ENCODE assay signal across 1 cellular context in the genomic region with DNA sequence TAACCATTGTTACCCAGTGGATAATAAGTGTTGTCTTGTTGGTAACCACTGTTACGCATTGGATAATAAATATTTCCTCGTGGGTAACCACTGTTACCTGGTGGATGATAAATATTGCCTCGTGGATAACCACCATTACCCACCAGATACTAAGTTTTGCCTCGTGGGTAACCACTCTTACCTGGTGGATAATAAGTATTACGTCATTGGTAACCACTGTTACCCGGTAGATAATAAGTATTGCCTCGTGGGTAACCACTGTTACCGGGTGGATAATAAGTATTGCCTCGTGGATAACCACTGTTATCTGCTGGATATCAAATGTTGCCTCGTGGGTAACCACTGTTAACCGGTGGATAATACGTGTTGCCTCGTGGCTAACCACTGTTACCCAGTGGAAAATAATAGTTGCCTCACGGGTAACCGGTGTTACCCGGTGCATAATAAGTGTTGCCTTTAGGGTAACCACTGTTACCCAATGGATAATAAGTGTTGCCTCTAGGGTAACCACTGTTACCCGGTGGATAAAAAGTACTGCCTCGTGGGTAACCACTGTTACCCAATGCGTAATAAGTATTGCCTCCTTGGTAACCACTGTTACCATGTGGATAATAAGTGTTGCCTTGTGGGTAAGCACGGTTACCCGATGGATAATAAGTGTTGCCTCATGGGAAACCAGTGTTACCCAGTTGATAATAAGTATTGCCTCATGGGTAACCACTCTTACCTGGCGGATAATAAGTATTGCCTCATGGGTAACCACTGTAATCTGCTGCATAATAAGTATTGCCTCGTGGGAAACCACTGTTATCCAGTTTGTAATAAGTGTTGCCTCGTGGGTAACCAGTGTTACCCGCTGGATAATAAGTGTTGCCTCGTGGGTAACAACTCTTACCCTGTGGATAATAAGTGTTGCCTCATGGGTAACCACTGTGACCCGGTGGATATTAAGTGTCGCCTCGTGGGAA.
A peak's percentile ranks its signal among the peaks of the same experiment; 100 is the strongest.
TF ChIP-seq lines count a peak whose summit lies in the region.

No MANE protein-coding gene starts in this region.

TF ChIP-seq in GM12878, 131 proteins besides CTCF, POLR2A, EP300 and RAD21 (continued from another document):
- TF ChIP-seq, protein P1, sequence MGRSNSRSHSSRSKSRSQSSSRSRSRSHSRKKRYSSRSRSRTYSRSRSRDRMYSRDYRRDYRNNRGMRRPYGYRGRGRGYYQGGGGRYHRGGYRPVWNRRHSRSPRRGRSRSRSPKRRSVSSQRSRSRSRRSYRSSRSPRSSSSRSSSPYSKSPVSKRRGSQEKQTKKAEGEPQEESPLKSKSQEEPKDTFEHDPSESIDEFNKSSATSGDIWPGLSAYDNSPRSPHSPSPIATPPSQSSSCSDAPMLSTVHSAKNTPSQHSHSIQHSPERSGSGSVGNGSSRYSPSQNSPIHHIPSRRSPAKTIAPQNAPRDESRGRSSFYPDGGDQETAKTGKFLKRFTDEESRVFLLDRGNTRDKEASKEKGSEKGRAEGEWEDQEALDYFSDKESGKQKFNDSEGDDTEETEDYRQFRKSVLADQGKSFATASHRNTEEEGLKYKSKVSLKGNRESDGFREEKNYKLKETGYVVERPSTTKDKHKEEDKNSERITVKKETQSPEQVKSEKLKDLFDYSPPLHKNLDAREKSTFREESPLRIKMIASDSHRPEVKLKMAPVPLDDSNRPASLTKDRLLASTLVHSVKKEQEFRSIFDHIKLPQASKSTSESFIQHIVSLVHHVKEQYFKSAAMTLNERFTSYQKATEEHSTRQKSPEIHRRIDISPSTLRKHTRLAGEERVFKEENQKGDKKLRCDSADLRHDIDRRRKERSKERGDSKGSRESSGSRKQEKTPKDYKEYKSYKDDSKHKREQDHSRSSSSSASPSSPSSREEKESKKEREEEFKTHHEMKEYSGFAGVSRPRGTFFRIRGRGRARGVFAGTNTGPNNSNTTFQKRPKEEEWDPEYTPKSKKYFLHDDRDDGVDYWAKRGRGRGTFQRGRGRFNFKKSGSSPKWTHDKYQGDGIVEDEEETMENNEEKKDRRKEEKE (IDR thresholded peaks at IDR 0.05), result no peak
- 0 out of 2 replicates have a peak, but pooled peaks have one; percentile 18 for TF ChIP-seq CREM (IDR thresholded peaks at IDR 0.05; ENCODE audit: low read depth)
- TF ChIP-seq SIN3A (IDR thresholded peaks at IDR 0.05; ENCODE audit: low read depth, low read length), result no peak
- TF ChIP-seq, protein P2, sequence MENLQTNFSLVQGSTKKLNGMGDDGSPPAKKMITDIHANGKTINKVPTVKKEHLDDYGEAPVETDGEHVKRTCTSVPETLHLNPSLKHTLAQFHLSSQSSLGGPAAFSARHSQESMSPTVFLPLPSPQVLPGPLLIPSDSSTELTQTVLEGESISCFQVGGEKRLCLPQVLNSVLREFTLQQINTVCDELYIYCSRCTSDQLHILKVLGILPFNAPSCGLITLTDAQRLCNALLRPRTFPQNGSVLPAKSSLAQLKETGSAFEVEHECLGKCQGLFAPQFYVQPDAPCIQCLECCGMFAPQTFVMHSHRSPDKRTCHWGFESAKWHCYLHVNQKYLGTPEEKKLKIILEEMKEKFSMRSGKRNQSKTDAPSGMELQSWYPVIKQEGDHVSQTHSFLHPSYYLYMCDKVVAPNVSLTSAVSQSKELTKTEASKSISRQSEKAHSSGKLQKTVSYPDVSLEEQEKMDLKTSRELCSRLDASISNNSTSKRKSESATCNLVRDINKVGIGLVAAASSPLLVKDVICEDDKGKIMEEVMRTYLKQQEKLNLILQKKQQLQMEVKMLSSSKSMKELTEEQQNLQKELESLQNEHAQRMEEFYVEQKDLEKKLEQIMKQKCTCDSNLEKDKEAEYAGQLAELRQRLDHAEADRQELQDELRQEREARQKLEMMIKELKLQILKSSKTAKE (IDR thresholded peaks at IDR 0.05; ENCODE audit: low read depth, poor library complexity, severe bottlenecking), result no peak
- peak; percentile 34; the same call in 1 of the 2 replicates for TF ChIP-seq KDM1A (IDR thresholded peaks at IDR 0.05; ENCODE audit: borderline replicate concordance)
- TF ChIP-seq SREBF1 (IDR thresholded peaks at IDR 0.05; ENCODE audit: low read length), result peak; percentile 63
- peak; percentile 97 for TF ChIP-seq ATF7 (IDR thresholded peaks at IDR 0.05; ENCODE audit: low read depth)
- no peak for TF ChIP-seq HDGF (IDR thresholded peaks at IDR 0.05)
- TF ChIP-seq IKZF2 (IDR thresholded peaks at IDR 0.05), result no peak
- TF ChIP-seq RAD51 (IDR thresholded peaks at IDR 0.05), result peak; percentile 44; the same call in 1 of the 2 replicates
- TF ChIP-seq GABPA (IDR thresholded peaks at IDR 0.05; ENCODE audit: low read depth), result no peak
- no peak; the same call in 1 of the 2 replicates for TF ChIP-seq NFXL1 (IDR thresholded peaks at IDR 0.05; ENCODE audit: borderline replicate concordance)
- TF ChIP-seq CBFB (IDR thresholded peaks at IDR 0.05; ENCODE audit: low read depth), result peak; percentile 45; the same call in 1 of the 2 replicates
- TF ChIP-seq CREB1 (IDR thresholded peaks at IDR 0.05; ENCODE audit: low read depth), result no peak
- no peak for TF ChIP-seq SMAD5 (IDR thresholded peaks at IDR 0.05; ENCODE audit: low read depth)
- TF ChIP-seq MYB (IDR thresholded peaks at IDR 0.05; ENCODE audit: borderline replicate concordance, low read depth, low read length), result 0 out of 2 replicates have a peak, but pooled peaks have one; percentile 3
- TF ChIP-seq NFIC (IDR thresholded peaks at IDR 0.05; ENCODE audit: low read depth, low read length), result no peak; the same call in 1 of the 2 replicates
